8 cellular contexts compared by ENCODE assay signal in the genomic region with DNA sequence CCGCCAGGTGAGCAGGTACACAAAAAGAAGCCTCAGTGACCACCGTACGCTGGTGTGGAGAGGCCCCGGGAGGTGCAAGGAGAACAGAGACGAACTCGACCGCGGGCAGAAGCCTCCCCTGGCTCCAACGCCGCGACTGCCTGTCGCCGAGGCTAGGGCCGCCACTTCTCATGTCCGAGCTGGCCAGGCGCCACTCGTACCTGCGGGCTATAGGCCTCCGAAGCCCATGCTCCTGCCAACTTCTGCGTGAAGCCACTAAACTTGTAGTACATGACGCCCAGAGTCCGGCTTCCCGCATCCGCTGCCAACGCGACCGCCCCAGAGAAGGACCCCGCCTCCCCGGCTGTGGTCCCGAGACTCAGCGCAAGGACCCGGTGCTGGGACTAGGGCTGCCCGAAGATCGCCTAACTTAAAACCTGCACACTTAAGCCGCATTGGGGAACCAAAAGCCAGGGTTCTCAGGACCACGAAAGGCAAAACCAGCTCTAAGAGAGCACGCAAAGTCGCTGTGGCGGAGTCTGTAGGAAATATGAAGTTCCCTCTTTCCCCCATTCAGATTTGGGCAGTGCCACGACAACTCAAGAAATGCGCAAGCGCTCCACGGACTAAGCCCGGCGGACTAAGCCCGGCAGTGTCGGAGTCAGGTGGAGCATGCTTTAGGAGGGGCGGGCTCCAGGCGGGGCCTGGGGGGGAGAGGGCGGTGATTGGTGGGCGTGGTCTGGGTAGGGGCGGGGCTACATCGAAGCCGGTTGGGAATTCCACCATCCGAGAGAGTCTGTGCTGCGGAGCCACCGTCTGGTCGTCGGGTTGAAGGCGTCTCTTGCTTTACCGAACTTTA. TPM values are rescaled to one million over a fixed set of nuclear protein-coding genes. Genes with fewer than 3 reads are reported as not detected.
A peak's percentile ranks its signal among the peaks of the same experiment; 100 is the strongest.
DNase-seq lines count a peak whose midpoint lies in the region; ATAC-seq, FAIRE-seq and TF ChIP-seq lines count a peak whose summit lies in the region.

A gene with protein sequence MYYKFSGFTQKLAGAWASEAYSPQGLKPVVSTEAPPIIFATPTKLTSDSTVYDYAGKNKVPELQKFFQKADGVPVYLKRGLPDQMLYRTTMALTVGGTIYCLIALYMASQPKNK (minus strand): TSS at position 328 of the 838 bp plus-strand sequence. CDS start 56 bp downstream, at position 272.

- H3K27ac Mint-ChIP-seq in T-cell = peak within 1 kb of the TSS; percentile 98 to 100
- H3K27ac Mint-ChIP-seq in type B pancreatic cell = peak within 1 kb of the TSS; percentile 99

- H3K27ac ChIP-seq in adipose tissue (ENCODE audit: low read depth, low read length) = peak within 1 kb of the TSS; percentile 41

- peak; percentile 76 for TF ChIP-seq POLR2A in GM12891 (IDR thresholded peaks at IDR 0.05; ENCODE audit: low read depth, low read length)

- peak within 1 kb of the TSS; percentile 87 to 95 (median 88) for H3K4me3 Mint-ChIP-seq in T-cell
- H3K4me3 Mint-ChIP-seq in type B pancreatic cell = peak within 1 kb of the TSS; percentile 92

- 0 to 1% (median 0%) methylated on average over 60 to 61 of the region's 61 CpGs for WGBS in adipose tissue, 3 donors

- H3K36me3 Mint-ChIP-seq in T-cell = peaks cover 10% of the 10 kb centered on the region
- no peaks in the 10 kb centered on the region for H3K36me3 Mint-ChIP-seq in type B pancreatic cell

- no peaks in the 10 kb centered on the region for H3K9me3 Mint-ChIP-seq in T-cell
- no peaks in the 10 kb centered on the region for H3K9me3 Mint-ChIP-seq in type B pancreatic cell

- intact Hi-C loops in cardiac septum (cut with DNase I) = loop anchor here (2.0 kb wide), 1 partner anchor 264 kb away; no protein-coding TSS in a partner anchor

- DNase-seq in GM12891 (ENCODE audit: insufficient read length, low spot score) = peak; percentile 90
- peak; percentile 83 for DNase-seq in NCI-H1436 treated with DMSO at 0.1 percent for 48 hours (lab: John Stamatoyannopoulos, UW)
- DNase-seq in T-cell = peak; percentile 90 to 98 (median 94)
- peak; percentile 99 for DNase-seq in cardiac septum (ENCODE audit: low spot score)
- peak; percentile 98 for DNase-seq in pons (ENCODE audit: low spot score)
- DNase-seq in type B pancreatic cell (ENCODE audit: extremely low spot score, unreplicated experiment) = peak; percentile 98

- H3K4me1 Mint-ChIP-seq in T-cell (peaks cover 43 to 53% (median 52%) of the 10 kb centered on the region in 3 donors), type B pancreatic cell (ENCODE audit: unreplicated experiment) (peaks cover 31% of the 10 kb centered on the region)

- ATAC-seq in HG02840 (IDR thresholded peaks at IDR 0.05; ENCODE audit: low FRiP score, unreplicated experiment) = peak; percentile 96
- ATAC-seq in T-cell (replicated peaks in 1 of 4) = peak; percentile 91 to 97 (median 92)

- FAIRE-seq in GM12891 (lab: Jason Lieb, UNC) = peak; percentile 93

- no peaks in the 10 kb centered on the region for H3K27me3 Mint-ChIP-seq in T-cell
- peaks cover 3% of the 10 kb centered on the region for H3K27me3 Mint-ChIP-seq in type B pancreatic cell

- peak; percentile 45 for TF ChIP-seq CTCF in type B pancreatic cell (conservative IDR thresholded peaks at IDR 0.05)

- POLR2A ChIA-PET in T-cell (lab: Charles Lee) = interaction anchor here in 1 of 2 donors (0.6 kb wide), 1 partner anchor 126 kb away, joined by 3 read pairs; no protein-coding TSS in a partner anchor

- CTCF ChIA-PET in T-cell (lab: Charles Lee) = interaction anchor here (0.6 kb wide), 2 partner anchors 190 to 497 kb away, joined by 3 read pairs; no protein-coding TSS in a partner anchor

TF ChIP-seq in GM12891, 5 proteins besides CTCF, POLR2A, EP300 and RAD21:
- TF ChIP-seq POU2F2 (IDR thresholded peaks at IDR 0.05; ENCODE audit: low read depth, low read length) (peak; percentile 60), PAX5 (IDR thresholded peaks at IDR 0.05; ENCODE audit: insufficient read depth, low read length, severe bottlenecking) (no peak), TAF1 (IDR thresholded peaks at IDR 0.05; ENCODE audit: low read depth, low read length) (peak; percentile 80), POLR2AphosphoS5 (IDR thresholded peaks at IDR 0.05; ENCODE audit: low read depth, low read length) (peak; percentile 81)

RNA-seq across cellular contexts. Expression of the gene that starts here (rescaled TPM):
- polyA plus RNA-seq in GM12891 (2012; ENCODE audit: low read depth, missing spikeins) = 165 TPM
- total RNA-seq in T-cell (10 to 100 TPM; 59.6 to 76.4 (median 72.6) TPM), cardiac septum (94.6 TPM), type B pancreatic cell (ENCODE audit: low replicate concordance) (93.2 and 95.5 TPM in 2 replicates)
- polyA plus RNA-seq in adipose tissue = 100 to 1,000 TPM in 1 of 3 donors, 10 to 100 TPM in 2; 72.0 to 137 (median 99.4) TPM

Comparison
In these comparisons a context has a peak if more than half of its experiments do, and no peak if none do; other contexts are left out.
1. Peak in every context shown above with its lines: DNase-seq, ATAC-seq and H3K27ac ChIP-seq.